In genomic region chr7:16540559-16540958, GRCh38 we compare ENCODE assay signal across 9 cellular contexts. TPM values are rescaled to one million over a fixed set of nuclear protein-coding genes. Genes with fewer than 3 reads are reported as not detected.
"Had no signal": no experiment of that assay in that cellular context is flagged by ENCODE, and none has a peak within 500 bp of the region (broad histone marks: within the 10 kb centered on the region; RNA-seq: fewer than 3 reads in every experiment).

No MANE protein-coding gene starts in this region.

RNA-seq across cellular contexts. Expression of gene LRRC72, which starts 13.9 kb away (rescaled TPM):
- total RNA-seq: LHCN-M2, MCF 10A, NCI-H460, OCI-LY7, PC-3, Peyer's patch, Right ventricle myocardium superior, SJSA1 had no signal
- polyA plus RNA-seq: SK-N-SH had no signal
